In genomic region chr10:96626795-96627194, GRCh38 we compare ENCODE assay signal across 15 cellular contexts. TPM values are rescaled to one million over a fixed set of nuclear protein-coding genes. Genes with fewer than 3 reads are reported as not detected.
DNase-seq lines count a peak whose midpoint lies in the region; ATAC-seq and TF ChIP-seq lines count a peak whose summit lies in the region.
"Had no signal": no experiment of that assay in that cellular context is flagged by ENCODE, and none has a peak within 500 bp of the region (broad histone marks: within the 10 kb centered on the region; RNA-seq: fewer than 3 reads in every experiment).

No MANE protein-coding gene starts in this region.

- TF ChIP-seq POLR2A in IMR-90 (IDR thresholded peaks at IDR 0.05; ENCODE audit: low read depth, low read length) = no peak
- no peak for TF ChIP-seq POLR2A in spleen (IDR thresholded peaks at IDR 0.05)

- H3K4me3 ChIP-seq in GM12865 (ENCODE audit: low read depth, low read length) = no peak overlapping the region
- H3K4me3 ChIP-seq in IMR-90 (ENCODE audit: insufficient read depth, low read depth, low read length) = no peak overlapping the region
- H3K4me3 ChIP-seq in dorsolateral prefrontal cortex = no peak overlapping the region
- no peak overlapping the region for H3K4me3 ChIP-seq in spleen

- H2AFZ ChIP-seq in IMR-90 (replicated peaks; ENCODE audit: low read length, poor library complexity) = peak overlapping the region; percentile 66

- no peak overlapping the region for H3K9ac ChIP-seq in IMR-90 (ENCODE audit: low read depth, low read length)

- no peak overlapping the region for H2BK120ac ChIP-seq in IMR-90 (ENCODE audit: low read depth, low read length)

- no peak overlapping the region for H2BK15ac ChIP-seq in IMR-90 (ENCODE audit: low read depth, low read length)

- H2BK5ac ChIP-seq in IMR-90 (ENCODE audit: low read depth, low read length, poor library complexity, severe bottlenecking) = no peak overlapping the region

- WGBS in IMR-90 (ENCODE audit: extremely low coverage in 2 of 2, insufficient read length in 1 of 2), 2 experiments = 61% methylated on average over 3 of the region's 5 CpGs; no CpG with 5 or more reads in 1 of the 2 experiments
- 80 to 88% (median 87%) methylated on average over 5 of the region's 5 CpGs for WGBS in spleen, 5 donors

- H2AK9ac ChIP-seq in IMR-90 (replicated peaks; ENCODE audit: low read depth, low read length, poor library complexity) = no peak overlapping the region

- no peaks in the 10 kb centered on the region for H4K20me1 ChIP-seq in IMR-90 (ENCODE audit: insufficient read depth, low read length)

- in situ Hi-C loops in IMR-90 (cut with MboI; ENCODE audit: low sequenced_read_pairs) = no loop called here

- CTCF ChIA-PET in IMR-90 (lab: Yijun Ruan, JAX) = interaction anchor here (0.7 kb wide), 1 partner anchor 103 kb away, joined by 4 read pairs; no protein-coding TSS in a partner anchor
- CTCF ChIA-PET in WTC11 (lab: Charles Lee) = no interaction called here

- no peak overlapping the region for H3K4ac ChIP-seq in IMR-90 (ENCODE audit: low read depth, low read length)

- no peak overlapping the region for H3K18ac ChIP-seq in IMR-90 (ENCODE audit: low read depth, low read length)

- no peak overlapping the region for H3K14ac ChIP-seq in IMR-90 (replicated peaks; ENCODE audit: low read depth, low read length)

- H3K4me3 Mint-ChIP-seq in WTC11 = no peak overlapping the region
- no peak overlapping the region for H3K4me3 Mint-ChIP-seq in immature natural killer cell
- H3K4me3 Mint-ChIP-seq: activated CD4-positive, alpha-beta T cell treated with anti-CD3 and anti-CD28 coated beads, Interleukin-2, amount 10 ng/mL, durations not matched to agents 24 days and 14 days; central memory CD8-positive, alpha-beta T cell had no signal

- H3K4me2 ChIP-seq in IMR-90 (ENCODE audit: low read depth, low read length) = no peak overlapping the region

- no peaks in the 10 kb centered on the region for H3K9me3 Mint-ChIP-seq in WTC11
- no peaks in the 10 kb centered on the region for H3K9me3 Mint-ChIP-seq in immature natural killer cell
- H3K9me3 Mint-ChIP-seq: activated CD4-positive, alpha-beta T cell treated with anti-CD3 and anti-CD28 coated beads, Interleukin-2, amount 10 ng/mL, durations not matched to agents 24 days and 14 days; central memory CD8-positive, alpha-beta T cell had no signal

- H3K27ac ChIP-seq in IMR-90 (ENCODE audit: insufficient read depth, low read length) = no peak overlapping the region
- no peak overlapping the region for H3K27ac ChIP-seq in dorsolateral prefrontal cortex
- H3K27ac ChIP-seq in spleen = no peak overlapping the region

- no peak overlapping the region for H3K56ac ChIP-seq in IMR-90 (ENCODE audit: extremely low read depth, insufficient read depth, low read length)

- no peak overlapping the region for H2AK5ac ChIP-seq in IMR-90 (ENCODE audit: low read depth, low read length)

- no peak overlapping the region for H4K91ac ChIP-seq in IMR-90 (ENCODE audit: insufficient read depth, low read depth, low read length)

- H3K27me3 ChIP-seq in IMR-90 (ENCODE audit: control insufficient read depth, insufficient read depth, low read length) (peaks cover 14% of the 10 kb centered on the region), dorsolateral prefrontal cortex (no peaks in the 10 kb centered on the region), spleen (replicated peaks in 1 of 7) (no peaks in the 10 kb centered on the region)

- H2BK20ac ChIP-seq in IMR-90 (ENCODE audit: low read depth, low read length) = no peak overlapping the region

- H3K27me3 Mint-ChIP-seq in WTC11 (ENCODE audit: low read depth) (no peaks in the 10 kb centered on the region), immature natural killer cell (ENCODE audit: low read depth in 3 of 3) (peaks cover 0 to 3% (median 1%) of the 10 kb centered on the region in 3 donors)
- H3K27me3 Mint-ChIP-seq: central memory CD8-positive, alpha-beta T cell had no signal

- TF ChIP-seq CTCF in GM12865 (IDR thresholded peaks at IDR 0.05; ENCODE audit: insufficient read depth, low read depth, low read length, missing control alignments) (peak; percentile 7), IMR-90 (conservative IDR thresholded peaks at IDR 0.05; ENCODE audit: low read depth, low read length) (no peak), WTC11 (IDR thresholded peaks at IDR 0.05) (no peak), dorsolateral prefrontal cortex (IDR thresholded peaks at IDR 0.05 in 54 of 56, conservative IDR thresholded peaks at IDR 0.05 in 2 of 56; ENCODE audit: low read depth in 1 of 56, partially characterized antibody in 56 of 56) (no peak), spleen (IDR thresholded peaks at IDR 0.05 in 8 of 11, conservative IDR thresholded peaks at IDR 0.05 in 3 of 11) (peak in 1 of 11 experiments; percentile 27)

- H3K9me1 ChIP-seq in IMR-90 (ENCODE audit: insufficient read depth, low read length) = no peaks in the 10 kb centered on the region

- DNase-seq in GM12865 (ENCODE audit: low read depth) (peak; percentile 22), IMR-90 (no peak), WTC11 (ENCODE audit: low spot score) (peak; percentile 35), immature natural killer cell (peak in 2 of 3 donors; percentile 15 to 20), dorsolateral prefrontal cortex (no peak), NCI-H510A (lab: John Stamatoyannopoulos, UW) (no peak), spleen (no peak)
- DNase-seq in activated effector memory CD4-positive, alpha-beta T cell treated with Interleukin-2 at 50 U/mL for 16 hours = no peak
- DNase-seq: activated CD4-positive, alpha-beta T cell treated with anti-CD3 and anti-CD28 coated beads, Interleukin-2, amount 10 ng/mL, durations not matched to agents 24 days and 14 days; activated naive CD4-positive, alpha-beta T cell; left cardiac atrium; MM.1S; NCI-H774; SW 1271 had no signal

- intact Hi-C loops in IMR-90 (cut with micrococcal nuclease) (no loop called here), dorsolateral prefrontal cortex (cut with DNase I) (no loop called here), spleen (cut with DNase I; ENCODE audit: low total_unique reads) (no loop called here)

- H3K4me1 Mint-ChIP-seq in WTC11 (no peaks in the 10 kb centered on the region), immature natural killer cell (peaks cover 4 to 22% of the 10 kb centered on the region in 2 donors)
- H3K4me1 Mint-ChIP-seq: activated CD4-positive, alpha-beta T cell treated with anti-CD3 and anti-CD28 coated beads, Interleukin-2, amount 10 ng/mL, durations not matched to agents 24 days and 14 days; central memory CD8-positive, alpha-beta T cell had no signal

- TF ChIP-seq RAD21 in IMR-90 (IDR thresholded peaks at IDR 0.05; ENCODE audit: low read length) = no peak

- H3K9me3 ChIP-seq in IMR-90 (ENCODE audit: control insufficient read depth, insufficient read depth, low read length) (no peaks in the 10 kb centered on the region), spleen (no peaks in the 10 kb centered on the region)

- H4K5ac ChIP-seq in IMR-90 (ENCODE audit: low read depth, low read length) = no peak overlapping the region

- no peak overlapping the region for H3K23ac ChIP-seq in IMR-90 (ENCODE audit: low read depth, low read length)

- ATAC-seq in IMR-90 (ENCODE audit: low read depth) = no peak
- peak; percentile 80 for ATAC-seq in WTC11
- ATAC-seq: left cardiac atrium had no signal

- H3K79me1 ChIP-seq in IMR-90 (ENCODE audit: low read depth in 1 of 2, low read length in 2 of 2) = no peaks in the 10 kb centered on the region

- dilution Hi-C loops in IMR-90 (cut with HindIII; ENCODE audit: low sequenced_read_pairs, unreplicated experiment) = no loop called here

- H4K8ac ChIP-seq in IMR-90 (ENCODE audit: low read depth in 2 of 2, low read length in 2 of 2) = no peak overlapping the region

- H3K36me3 ChIP-seq in IMR-90 (ENCODE audit: control insufficient read depth, insufficient read depth, low read length) = no peaks in the 10 kb centered on the region
- peaks cover 4 to 100% (median 68%) of the 10 kb centered on the region in 6 donors for H3K36me3 ChIP-seq in spleen

- no TSS peak for BruUV-seq in IMR-90 (replicated peaks; lab: Mats Ljungman, UMichigan)

- H3K36me3 Mint-ChIP-seq in WTC11 (no peaks in the 10 kb centered on the region; the same call in 1 of the 2 replicates), immature natural killer cell (peaks cover 5 to 50% (median 18%) of the 10 kb centered on the region in 3 donors)

- POLR2A ChIA-PET in IMR-90 (lab: Charles Lee; ENCODE audit: unreplicated experiment) (no interaction called here), WTC11 (lab: Charles Lee) (no interaction called here)

- no peak overlapping the region for H3K27ac Mint-ChIP-seq in WTC11
- peak overlapping the region in 3 of 6 donors; percentile 8 to 74 (median 14) for H3K27ac Mint-ChIP-seq in immature natural killer cell
- H3K27ac Mint-ChIP-seq: activated CD4-positive, alpha-beta T cell treated with anti-CD3 and anti-CD28 coated beads, Interleukin-2, amount 10 ng/mL, durations not matched to agents 24 days and 14 days had no signal

- no peaks in the 10 kb centered on the region for H3K4me1 ChIP-seq in IMR-90 (ENCODE audit: control insufficient read depth, insufficient read depth, low read length)
- H3K4me1 ChIP-seq in spleen = no peaks in the 10 kb centered on the region

TF ChIP-seq in IMR-90, 13 proteins besides CTCF, POLR2A, EP300 and RAD21 (continues in another document):
- TF ChIP-seq MXI1 (IDR thresholded peaks at IDR 0.05; ENCODE audit: borderline replicate concordance, low read depth, low read length) (no peak), SMC3 (IDR thresholded peaks at IDR 0.05; ENCODE audit: low read depth, low read length) (no peak), MAZ (IDR thresholded peaks at IDR 0.05; ENCODE audit: borderline replicate concordance, low read depth, low read length) (no peak), CHD1 (IDR thresholded peaks at IDR 0.05; ENCODE audit: low read depth, low read length) (no peak), MAFK (IDR thresholded peaks at IDR 0.05; ENCODE audit: low read depth, low read length) (no peak)

TF ChIP-seq in WTC11, 78 proteins besides CTCF, POLR2A, EP300 and RAD21 (continues in another document):
- TF ChIP-seq SMAD4 (CRISPR knock-in tag; IDR thresholded peaks at IDR 0.05) (no peak), EMX1 (CRISPR knock-in tag; IDR thresholded peaks at IDR 0.05) (no peak), ZNF121 (CRISPR knock-in tag; IDR thresholded peaks at IDR 0.05) (no peak)

RNA-seq across cellular contexts. Expression of gene TM9SF3, which starts 40.0 kb away (rescaled TPM):
- total RNA-seq in IMR-90 (2012; rRNA removed) (61.8 and 190 TPM in 2 replicates), WTC11 (2021) (107 to 116 TPM (median 113 TPM) in 3 replicates), dorsolateral prefrontal cortex (100 to 1,000 TPM in 1 of 120 experiments, 10 to 100 TPM in 119; 52.7 to 101 (median 73.9) TPM), spleen (100 to 1,000 TPM in 1 of 7 donors, 10 to 100 TPM in 6; 65.7 to 107 (median 81.8) TPM)
- polyA plus RNA-seq in IMR-90 (2012; rRNA removed) (20.3 and 33.7 TPM in 2 replicates), immature natural killer cell (10 to 100 TPM; 66.9 to 90.9 (median 87.2) TPM), spleen (10 to 100 TPM; 13.2 to 18.4 (median 18.3) TPM)
- 8.5 and 11.4 TPM in 2 replicates for polyA plus RNA-seq in IMR-90 (2012; cell fraction: cytosol; rRNA removed)
- 5.0 and 28.0 TPM in 2 replicates for polyA plus RNA-seq in IMR-90 (2012; cell fraction: nucleus; rRNA removed; ENCODE audit: low replicate concordance)

Comparison
In these comparisons a context has a peak if more than half of its experiments do, and no peak if none do; other contexts are left out.
1. DNase-seq: peak in GM12865 (single experiment), WTC11 (single experiment) and immature natural killer cell (2 of 3); none in IMR-90 (single experiment), activated effector memory CD4-positive, alpha-beta T cell treated with Interleukin-2 at 50 U/mL for 16 hours (single experiment), dorsolateral prefrontal cortex (0 of 10), NCI-H510A (single experiment) and spleen (single experiment).